In genomic region chr19:38697197-38697596, GRCh38 we compare ENCODE assay signal across 11 cellular contexts. TPM values are rescaled to one million over a fixed set of nuclear protein-coding genes. Genes with fewer than 3 reads are reported as not detected.
A peak's percentile ranks its signal among the peaks of the same experiment; 100 is the strongest.
DNase-seq lines count a peak whose midpoint lies in the region; ATAC-seq and TF ChIP-seq lines count a peak whose summit lies in the region.
"Had no signal": no experiment of that assay in that cellular context is flagged by ENCODE, and none has a peak within 500 bp of the region (broad histone marks: within the 10 kb centered on the region; RNA-seq: fewer than 3 reads in every experiment).

No MANE protein-coding gene starts in this region.

- intact Hi-C loops in psoas muscle (cut with DNase I): loop anchor here in 1 of 2 donors (5.0 kb wide), 1 partner anchor 35 kb away; no protein-coding TSS in a partner anchor
- intact Hi-C loops in OCI-LY7 (cut with micrococcal nuclease; ENCODE audit: unreplicated experiment): no loop called here

- H2AFZ ChIP-seq in OCI-LY7 (ENCODE audit: low read length): no peak overlapping the region

- peak overlapping the region in 1 of 11 experiments; percentile 29; a peak in 2 of 22 replicates for H3K9ac ChIP-seq in BLaER1 treated with 17β-estradiol and CSF1 and Interleukin-3, amounts not matched to agents 10 nM and 100 nM

- H3K36me3 ChIP-seq in BLaER1 treated with 17β-estradiol and CSF1 and Interleukin-3, amounts not matched to agents 10 nM and 100 nM: peaks cover 28 to 64% (median 45%) of the 10 kb centered on the region in 11 experiments
- H3K36me3 ChIP-seq in esophagus (ENCODE audit: control insufficient read depth in 2 of 2, insufficient read depth in 2 of 2, low read length in 1 of 2): peaks cover 10 to 48% of the 10 kb centered on the region in 2 donors
- peaks cover 0 to 33% of the 10 kb centered on the region in 2 donors for H3K36me3 ChIP-seq in psoas muscle (ENCODE audit: insufficient read depth in 1 of 2, low read depth in 1 of 2)
- H3K36me3 ChIP-seq in OCI-LY7 (ENCODE audit: insufficient read depth, low read length): peaks cover 12% of the 10 kb centered on the region; the same call in 1 of the 2 replicates

- no peaks in the 10 kb centered on the region for H3K9me3 ChIP-seq in BLaER1 treated with 17β-estradiol and CSF1 and Interleukin-3, amounts not matched to agents 10 nM and 100 nM (replicated peaks in 1 of 11)
- H3K9me3 ChIP-seq in esophagus (ENCODE audit: control insufficient read depth in 2 of 2, insufficient read depth in 1 of 2, low read depth in 1 of 2, low read length in 1 of 2): no peaks in the 10 kb centered on the region
- no peaks in the 10 kb centered on the region for H3K9me3 ChIP-seq in psoas muscle
- no peaks in the 10 kb centered on the region for H3K9me3 ChIP-seq in OCI-LY7 (ENCODE audit: low read length)
- H3K9me3 ChIP-seq: mucosa of descending colon had no signal

- H4K20me1 ChIP-seq in BLaER1 treated with 17β-estradiol and CSF1 and Interleukin-3, amounts not matched to agents 10 nM and 100 nM: peaks cover 53 to 100% (median 97%) of the 10 kb centered on the region in 11 experiments
- H4K20me1 ChIP-seq in OCI-LY7 (ENCODE audit: insufficient read depth, low read length): no peaks in the 10 kb centered on the region

- peak overlapping the region in 1 of 11 experiments; percentile 32; a peak in 2 of 22 replicates for H3K27ac ChIP-seq in BLaER1 treated with 17β-estradiol and CSF1 and Interleukin-3, amounts not matched to agents 10 nM and 100 nM
- H3K27ac ChIP-seq in RWPE1 (peak overlapping the region; percentile 87), esophagus (ENCODE audit: low read depth in 2 of 2, low read length in 1 of 2) (peak overlapping the region; percentile 71 to 82), psoas muscle (peak overlapping the region; percentile 38), OCI-LY7 (ENCODE audit: low read depth, low read length, poor library complexity, severe bottlenecking) (no peak overlapping the region)

- no peaks in the 10 kb centered on the region for H3K79me2 ChIP-seq in OCI-LY7 (ENCODE audit: insufficient read depth, low read depth, low read length)

- no TSS peak for BruUV-seq in OCI-LY7 (replicated peaks; lab: Mats Ljungman, UMichigan)

- WGBS in esophagus, 2 donors: 61 to 69% methylated on average over 6 of the region's 6 CpGs
- WGBS in psoas muscle, 3 donors: 92 to 99% (median 93%) methylated on average over 6 of the region's 6 CpGs

- ATAC-seq in psoas muscle (no peak), GM18517 (IDR thresholded peaks at IDR 0.05; ENCODE audit: unreplicated experiment) (no peak)

- no peak for DNase-seq in RWPE1 (ENCODE audit: low spot score)
- no peak for DNase-seq in psoas muscle
- DNase-seq in OCI-LY7 (ENCODE audit: low spot score): no peak
- DNase-seq in NCI-H1105 (lab: John Stamatoyannopoulos, UW): no peak
- no peak for DNase-seq in NOMO-1 treated with DMSO at 0.1 percent for 48 hours (lab: John Stamatoyannopoulos, UW; ENCODE audit: unreplicated experiment)
- DNase-seq: activated CD8-positive, alpha-beta memory T cell treated with anti-CD3 and anti-CD28 coated beads, Interleukin-2, amount 50 U/mL, for 4 hours; Karpas-422; mucosa of descending colon had no signal

- POLR2A ChIA-PET in RWPE1 (lab: Yijun Ruan, JAX; ENCODE audit: low non-redundant PET): no interaction called here
- POLR2A ChIA-PET in OCI-LY7 (lab: Charles Lee): no interaction called here

- no peaks in the 10 kb centered on the region for H3K27me3 ChIP-seq in BLaER1 treated with 17β-estradiol and CSF1 and Interleukin-3, amounts not matched to agents 10 nM and 100 nM
- no peaks in the 10 kb centered on the region for H3K27me3 ChIP-seq in esophagus (ENCODE audit: control insufficient read depth in 1 of 2, insufficient read depth in 2 of 2, low read length in 2 of 2)
- no peaks in the 10 kb centered on the region for H3K27me3 ChIP-seq in psoas muscle (ENCODE audit: insufficient read depth in 3 of 3, low read length in 2 of 3)

- peaks cover 74 to 100% (median 100%) of the 10 kb centered on the region in 10 experiments for H3K4me1 ChIP-seq in BLaER1 treated with 17β-estradiol and CSF1 and Interleukin-3, amounts not matched to agents 10 nM and 100 nM
- H3K4me1 ChIP-seq in esophagus (ENCODE audit: control insufficient read depth in 2 of 2, insufficient read depth in 2 of 2, low read length in 1 of 2) (peaks cover 10 to 54% of the 10 kb centered on the region in 2 donors), psoas muscle (peaks cover 65% of the 10 kb centered on the region), OCI-LY7 (ENCODE audit: insufficient read depth, low read length, poor library complexity, severe bottlenecking) (peaks cover 6% of the 10 kb centered on the region)

- H3K4me3 ChIP-seq in BLaER1 treated with 17β-estradiol and CSF1 and Interleukin-3, amounts not matched to agents 10 nM and 100 nM: no peak overlapping the region
- no peak overlapping the region for H3K4me3 ChIP-seq in esophagus (ENCODE audit: low read depth in 1 of 2, low read length in 2 of 2)
- no peak overlapping the region for H3K4me3 ChIP-seq in psoas muscle
- no peak overlapping the region for H3K4me3 ChIP-seq in OCI-LY7 (ENCODE audit: low read depth, low read length, poor library complexity, severe bottlenecking)
- H3K4me3 ChIP-seq: mucosa of descending colon had no signal

- TF ChIP-seq CTCF in RWPE1 (conservative IDR thresholded peaks at IDR 0.05; ENCODE audit: low read depth): no peak
- no peak for TF ChIP-seq CTCF in psoas muscle (IDR thresholded peaks at IDR 0.05)
- no peak for TF ChIP-seq CTCF in OCI-LY7 (conservative IDR thresholded peaks at IDR 0.05; ENCODE audit: low read length)

- no peaks in the 10 kb centered on the region for H3K9me2 ChIP-seq in OCI-LY7 (ENCODE audit: insufficient read depth, low read length)

- CTCF ChIA-PET in RWPE1 (lab: Yijun Ruan, JAX) (no interaction called here), OCI-LY7 (lab: Charles Lee; ENCODE audit: unreplicated experiment) (no interaction called here)

- peak overlapping the region; percentile 51 to 96 (median 72); a peak in 12 of 22 replicates for H3K4me2 ChIP-seq in BLaER1 treated with 17β-estradiol and CSF1 and Interleukin-3, amounts not matched to agents 10 nM and 100 nM
- no peak overlapping the region for H3K4me2 ChIP-seq in OCI-LY7 (ENCODE audit: low read length)

RNA-seq across cellular contexts. Expression of gene CAPN12, which starts 47.1 kb away (rescaled TPM):
- 10 to 100 TPM in 1 of 2 donors, 1 to 10 TPM in 1; 4.1 to 12.3 TPM for polyA plus RNA-seq in esophagus
- total RNA-seq in psoas muscle: under 1 TPM; 0.32 to 0.64 (median 0.52) TPM
- polyA plus RNA-seq in psoas muscle: under 1 TPM; 0.27 to 0.35 (median 0.34) TPM
- 1.2 and 2.9 TPM in 2 replicates for total RNA-seq in OCI-LY7 (2014; rRNA removed; shearing (Covaris generic))
- 2.6 and 3.7 TPM in 2 replicates for total RNA-seq in OCI-LY7 (2022)

RNA-seq across cellular contexts. Expression of gene ACTN4, which starts 49.7 kb away (rescaled TPM):
- 100 to 1,000 TPM; 261 to 376 TPM for polyA plus RNA-seq in esophagus
- 100 to 1,000 TPM in 1 of 4 donors, 10 to 100 TPM in 3; 79.9 to 127 (median 89.2) TPM for total RNA-seq in psoas muscle
- 10 to 100 TPM; 38.3 to 45.2 (median 43.0) TPM for polyA plus RNA-seq in psoas muscle
- 86.8 and 96.9 TPM in 2 replicates for total RNA-seq in OCI-LY7 (2014; rRNA removed; shearing (Covaris generic))
- total RNA-seq in OCI-LY7 (2022): 147 and 178 TPM in 2 replicates
